ENCODE assay signal across 20 cellular contexts in the genomic region with DNA sequence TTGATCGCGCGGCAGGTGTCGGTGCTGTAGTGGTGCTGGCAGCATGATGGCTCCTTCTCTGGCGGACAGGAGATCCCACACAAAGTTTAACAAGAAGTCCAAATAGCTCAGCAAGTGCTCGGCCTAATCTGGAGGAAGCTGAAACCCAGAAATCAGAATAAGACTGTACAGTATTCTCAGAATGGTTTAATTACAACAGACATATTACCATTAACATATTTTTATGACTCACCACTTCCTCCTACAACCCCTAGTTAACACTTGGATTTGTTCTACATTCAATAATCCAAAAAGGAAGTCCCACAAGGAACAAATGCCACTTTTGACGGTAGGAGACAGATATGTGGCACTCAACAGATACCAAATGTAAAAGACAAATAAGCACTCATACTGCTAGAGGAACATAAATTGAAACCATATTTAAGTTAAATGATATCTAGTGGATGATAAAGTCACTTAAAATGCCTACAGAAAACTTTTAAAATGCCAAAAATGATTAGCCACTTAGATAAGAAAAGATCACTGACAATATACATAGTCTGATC.
DNase-seq lines count a peak whose midpoint lies in the region; ATAC-seq, FAIRE-seq and TF ChIP-seq lines count a peak whose summit lies in the region.
"Had no signal": no experiment of that assay in that cellular context is flagged by ENCODE, and none has a peak within 500 bp of the region (broad histone marks: within the 10 kb centered on the region; RNA-seq: fewer than 3 reads in every experiment).

No MANE protein-coding gene starts in this region.

- 83 to 88% methylated on average over 7 of the region's 7 CpGs for WGBS in GM23248 (ENCODE audit: low coverage in 1 of 2, low lambda C conversion rate in 2 of 2, missing lambda C conversion rate in 2 of 2), 2 experiments
- 84 to 88% methylated on average over 5 to 7 of the region's 7 CpGs for WGBS in body of pancreas, 2 donors

- intact Hi-C loops in left lung (cut with DNase I): no loop called here
- intact Hi-C loops in body of pancreas (cut with DNase I): no loop called here

- H4K20me1 ChIP-seq in GM23248 (ENCODE audit: insufficient read depth): no peaks in the 10 kb centered on the region

- FAIRE-seq in RCC 7860 (lab: Jason Lieb, UNC): no peak
- FAIRE-seq: bronchial epithelial cell had no signal

- TF ChIP-seq CTCF in AG04450 (IDR thresholded peaks at IDR 0.05; ENCODE audit: low read depth, low read length) (no peak), left lung (IDR thresholded peaks at IDR 0.05) (no peak), body of pancreas (IDR thresholded peaks at IDR 0.05) (no peak)

- no peak overlapping the region for H3K9ac ChIP-seq in GM23248
- H3K9ac ChIP-seq: KMS-11 had no signal

- H3K27ac ChIP-seq in AG04450 (ENCODE audit: low read depth, low read length) (peak overlapping the region; percentile 31), GM23248 (peak overlapping the region; percentile 15), left lung (no peak overlapping the region), body of pancreas (no peak overlapping the region)
- H3K27ac ChIP-seq: esophagus muscularis mucosa, KMS-11, upper lobe of left lung had no signal

- CTCF ChIA-PET in AG04450 (lab: Charles Lee): no interaction called here

- H3F3A ChIP-seq in GM23248 (ENCODE audit: insufficient read depth): peaks cover 30% of the 10 kb centered on the region

- peaks cover 31% of the 10 kb centered on the region for H3K36me3 ChIP-seq in GM23248 (ENCODE audit: low read depth)
- H3K36me3 ChIP-seq in left lung: peaks cover 0 to 77% of the 10 kb centered on the region in 2 donors
- peaks cover 0 to 16% of the 10 kb centered on the region in 2 donors for H3K36me3 ChIP-seq in body of pancreas (replicated peaks in 1 of 2; ENCODE audit: insufficient read depth in 1 of 2, low read depth in 2 of 2)

- no peak overlapping the region for H2AFZ ChIP-seq in GM23248

- in situ Hi-C loops in GM23248 (cut with MboI): no loop called here

- ATAC-seq in SK-N-SH treated with all-trans-retinoic acid at 6 μM for 48 hours (peak; percentile 72), left lung (peak; percentile 19), body of pancreas (no peak)
- ATAC-seq: activated naive CD4-positive, alpha-beta T cell treated with anti-CD3 and anti-CD28 coated beads, Interleukin-2, amount 50 U/mL, for 72 hours; activated T-cell treated with anti-CD3 and anti-CD28 coated beads, Interleukin-2, amount 50 U/mL, for 4 hours; Panc1 had no signal

- H3K4me3 ChIP-seq in AG04450 (ENCODE audit: low read depth, low read length) (no peak overlapping the region), GM23248 (no peak overlapping the region), left lung (no peak overlapping the region), body of pancreas (no peak overlapping the region)
- H3K4me3 ChIP-seq: esophagus muscularis mucosa, upper lobe of left lung had no signal

- H3K9me2 ChIP-seq in GM23248 (ENCODE audit: insufficient read depth): no peaks in the 10 kb centered on the region

- TF ChIP-seq POLR2A in body of pancreas (IDR thresholded peaks at IDR 0.05): no peak

- no peaks in the 10 kb centered on the region for H3K9me3 ChIP-seq in AG04450 (ENCODE audit: control insufficient read depth, insufficient read depth, low read length)
- no peaks in the 10 kb centered on the region for H3K9me3 ChIP-seq in GM23248 (ENCODE audit: low read depth)
- H3K9me3 ChIP-seq in left lung: no peaks in the 10 kb centered on the region
- no peaks in the 10 kb centered on the region for H3K9me3 ChIP-seq in body of pancreas
- H3K9me3 ChIP-seq: esophagus muscularis mucosa, upper lobe of left lung had no signal

- DNase-seq in AG04450 (ENCODE audit: low read depth, low spot score) (no peak), GM23248 (peak; percentile 8), left lung (no peak), T-helper 2 cell (no peak), RCC 7860 (ENCODE audit: low spot score) (no peak), H4 (ENCODE audit: low spot score) (no peak), body of pancreas (no peak)
- DNase-seq: activated CD4-positive, alpha-beta T cell treated with anti-CD3 and anti-CD28 coated beads, Interleukin-2, amount 50 U/mL, for 4 hours; activated T-cell treated with anti-CD3 and anti-CD28 coated beads, Interleukin-2, amount 50 U/mL, for 4 hours; COR-L47; NCI-H526 treated with DMSO at 0.1 percent for 48 hours; retina; stimulated activated naive CD4-positive, alpha-beta T cell had no signal

- no peaks in the 10 kb centered on the region for H3K27me3 ChIP-seq in AG04450 (ENCODE audit: control insufficient read depth, insufficient read depth, low read length)
- H3K27me3 ChIP-seq in GM23248 (replicated peaks; ENCODE audit: insufficient read depth): no peaks in the 10 kb centered on the region
- peaks cover 0 to 8% of the 10 kb centered on the region in 2 donors for H3K27me3 ChIP-seq in left lung
- no peaks in the 10 kb centered on the region for H3K27me3 ChIP-seq in body of pancreas
- H3K27me3 ChIP-seq: esophagus muscularis mucosa, upper lobe of left lung had no signal

- POLR2A ChIA-PET in AG04450 (lab: Yijun Ruan, JAX): no interaction called here

- peaks cover 33% of the 10 kb centered on the region for H3K79me2 ChIP-seq in GM23248 (ENCODE audit: insufficient read depth)

- H3K4me1 ChIP-seq in GM23248 (ENCODE audit: insufficient read depth) (peaks cover 12% of the 10 kb centered on the region), left lung (no peaks in the 10 kb centered on the region), body of pancreas (no peaks in the 10 kb centered on the region)
- H3K4me1 ChIP-seq: esophagus muscularis mucosa, upper lobe of left lung had no signal

- H3K4me2 ChIP-seq in GM23248 (ENCODE audit: unreplicated experiment): no peak overlapping the region
- H3K4me2 ChIP-seq: KMS-11 had no signal

TF ChIP-seq in SK-N-SH treated with all-trans-retinoic acid at 6 μM for 48 hours, 23 proteins besides CTCF, POLR2A, EP300 and RAD21:
- TF ChIP-seq ISL1 (CRISPR knock-in tag; IDR thresholded peaks at IDR 0.05) (peak; percentile 52), ZNF565 (CRISPR knock-in tag; conservative IDR thresholded peaks at IDR 0.05; ENCODE audit: low read depth) (no peak)

Comparison
In these comparisons a context has a peak if more than half of its experiments do, and no peak if none do; other contexts are left out.
1. H3K27ac ChIP-seq: peak in AG04450 (single experiment) and GM23248 (single experiment); none in left lung (0 of 2) and body of pancreas (0 of 4).